In genomic region chr3:182565916-182566524, GRCh38 we compare ENCODE assay signal across 1 cellular context.
TF ChIP-seq lines count a peak whose summit lies in the region.

No MANE protein-coding gene starts in this region.

TF ChIP-seq in H1, 55 proteins besides CTCF, POLR2A, EP300 and RAD21 (continued from another document):
- TF ChIP-seq MAX (IDR thresholded peaks at IDR 0.05) (no peak), POU5F1 (IDR thresholded peaks at IDR 0.05; ENCODE audit: low read depth, low read length) (no peak), USF2 (IDR thresholded peaks at IDR 0.05; ENCODE audit: low read length) (no peak)
